20 cellular contexts compared by ENCODE assay signal in the genomic region with DNA sequence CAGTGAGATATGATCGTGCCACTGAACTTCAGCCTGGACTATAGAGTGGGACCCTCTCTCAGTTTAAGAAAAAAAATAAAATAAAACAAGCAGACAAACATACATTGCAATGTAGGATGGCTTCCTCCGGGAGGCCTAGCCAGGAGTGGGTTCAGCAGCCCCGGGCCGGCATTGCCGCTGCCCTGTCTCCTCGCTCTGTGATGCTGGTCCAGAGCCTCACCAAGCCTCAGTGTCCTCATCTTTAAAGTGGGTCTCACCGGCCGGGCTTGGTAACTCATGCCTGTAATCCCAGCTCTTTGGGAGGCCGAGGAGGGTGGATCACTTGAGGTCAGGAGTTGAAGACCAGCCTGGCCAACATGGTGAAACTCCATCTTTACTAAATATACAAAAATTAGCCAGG.
A peak's percentile ranks its signal among the peaks of the same experiment; 100 is the strongest.
DNase-seq lines count a peak whose midpoint lies in the region; ATAC-seq, FAIRE-seq and TF ChIP-seq lines count a peak whose summit lies in the region.
"Had no signal": no experiment of that assay in that cellular context is flagged by ENCODE, and none has a peak within 500 bp of the region (broad histone marks: within the 10 kb centered on the region; RNA-seq: fewer than 3 reads in every experiment).

No MANE protein-coding gene starts in this region.

- H3K27me3 ChIP-seq in GM23248 (replicated peaks; ENCODE audit: insufficient read depth) = no peaks in the 10 kb centered on the region
- no peaks in the 10 kb centered on the region for H3K27me3 ChIP-seq in ascending aorta
- H3K27me3 ChIP-seq in lung (ENCODE audit: control insufficient read depth, insufficient read depth) = no peaks in the 10 kb centered on the region
- H3K27me3 ChIP-seq in effector memory CD4-positive, alpha-beta T cell (replicated peaks; ENCODE audit: control insufficient read depth, insufficient read depth, low read length, poor library complexity, severe bottlenecking) = no peaks in the 10 kb centered on the region

- H2AFZ ChIP-seq in GM23248 = no peak overlapping the region

- no peaks in the 10 kb centered on the region for H3K79me2 ChIP-seq in GM23248 (ENCODE audit: insufficient read depth)

- FAIRE-seq in GM12891 (lab: Jason Lieb, UNC) = no peak

- no peak for TF ChIP-seq POLR2A in GM12891 (IDR thresholded peaks at IDR 0.05; ENCODE audit: low read depth, low read length)

- 95 to 97% methylated on average over 9 of the region's 9 CpGs for WGBS in GM23248 (ENCODE audit: low coverage in 1 of 2, low lambda C conversion rate in 2 of 2, missing lambda C conversion rate in 2 of 2), 2 experiments
- 95% methylated on average over 9 of the region's 9 CpGs for WGBS in lung, 2 donors

- H3K36me3 ChIP-seq in GM23248 (ENCODE audit: low read depth) (no peaks in the 10 kb centered on the region), ascending aorta (no peaks in the 10 kb centered on the region), lung (ENCODE audit: control insufficient read depth in 2 of 2, insufficient read depth in 2 of 2, low read length in 2 of 2) (no peaks in the 10 kb centered on the region)
- H3K36me3 ChIP-seq in effector memory CD4-positive, alpha-beta T cell (ENCODE audit: control insufficient read depth, insufficient read depth, low read length) = no peaks in the 10 kb centered on the region

- no peak for ATAC-seq in lung (ENCODE audit: insufficient read depth, low FRiP score)
- no peak for ATAC-seq in stimulated activated effector memory CD8-positive, alpha-beta T cell treated with anti-CD3 and anti-CD28 coated beads, Interleukin-12 subunit alpha, Interleukin-12 subunit beta, amount 100 ng/mL, for 72 hours
- ATAC-seq: activated CD4-positive, CD25-positive, alpha-beta regulatory T cell treated with anti-CD3 and anti-CD28 coated beads, Interleukin-2, amount 50 U/mL, for 24 hours; foreskin keratinocyte; Panc1; stimulated activated memory B cell treated with anti-CD40 and anti-IgM and Interleukin-4, amounts not matched to agents 10 μg/mL and 1 μg/mL and 100 μg/mL, for 72 hours had no signal

- intact Hi-C loops in ascending aorta (cut with DNase I) = loop anchor here (5.0 kb wide), 2 partner anchors 56 to 71 kb away; partner anchors contain the start of gene PTPRE

- H3K4me1 Mint-ChIP-seq in stimulated activated effector memory CD8-positive, alpha-beta T cell treated with anti-CD3 and anti-CD28 coated beads, Interleukin-12 subunit alpha, Interleukin-12 subunit beta, amount 100 ng/mL, for 72 hours = peaks cover 15% of the 10 kb centered on the region
- H3K4me1 Mint-ChIP-seq: stimulated activated memory B cell treated with anti-CD40 and anti-IgM and Interleukin-4, amounts not matched to agents 10 μg/mL and 1 μg/mL and 100 μg/mL, for 72 hours had no signal

- no peaks in the 10 kb centered on the region for H3K9me2 ChIP-seq in GM23248 (ENCODE audit: insufficient read depth)

- H3K4me1 ChIP-seq in GM23248 (ENCODE audit: insufficient read depth) (peaks cover 24% of the 10 kb centered on the region), ascending aorta (peaks cover 7 to 17% of the 10 kb centered on the region in 2 donors), lung (ENCODE audit: control insufficient read depth in 2 of 2, insufficient read depth in 2 of 2, low read length in 2 of 2) (peaks cover 23 to 26% of the 10 kb centered on the region in 2 donors)
- no peaks in the 10 kb centered on the region for H3K4me1 ChIP-seq in effector memory CD4-positive, alpha-beta T cell (ENCODE audit: control insufficient read depth, insufficient read depth, low read length, poor library complexity, severe bottlenecking)
- H3K4me1 ChIP-seq: foreskin keratinocyte had no signal

- peaks cover 6% of the 10 kb centered on the region for H3K9me3 Mint-ChIP-seq in stimulated activated effector memory CD8-positive, alpha-beta T cell treated with anti-CD3 and anti-CD28 coated beads, Interleukin-12 subunit alpha, Interleukin-12 subunit beta, amount 100 ng/mL, for 72 hours

- H4K20me1 ChIP-seq in GM23248 (ENCODE audit: insufficient read depth) = no peaks in the 10 kb centered on the region

- TF ChIP-seq CTCF in ascending aorta (IDR thresholded peaks at IDR 0.05) (no peak), lung (IDR thresholded peaks at IDR 0.05; ENCODE audit: control extremely low read depth, extremely low read depth) (no peak)

- H3K4me3 Mint-ChIP-seq in stimulated activated effector memory CD8-positive, alpha-beta T cell treated with anti-CD3 and anti-CD28 coated beads, Interleukin-12 subunit alpha, Interleukin-12 subunit beta, amount 100 ng/mL, for 72 hours = no peak overlapping the region
- H3K4me3 Mint-ChIP-seq: naive B cell; stimulated activated memory B cell treated with anti-CD40 and anti-IgM and Interleukin-4, amounts not matched to agents 10 μg/mL and 1 μg/mL and 100 μg/mL, for 72 hours had no signal

- H3K9ac ChIP-seq in GM23248 = no peak overlapping the region

- peak overlapping the region; percentile 35 for H3K27ac Mint-ChIP-seq in stimulated activated effector memory CD8-positive, alpha-beta T cell treated with anti-CD3 and anti-CD28 coated beads, Interleukin-12 subunit alpha, Interleukin-12 subunit beta, amount 100 ng/mL, for 72 hours
- H3K27ac Mint-ChIP-seq: stimulated activated memory B cell treated with anti-CD40 and anti-IgM and Interleukin-4, amounts not matched to agents 10 μg/mL and 1 μg/mL and 100 μg/mL, for 72 hours had no signal

- H3K27ac ChIP-seq in GM23248 = 0 out of 2 replicates have a peak overlapping the region, but pooled peaks have one; percentile 76
- H3K27ac ChIP-seq in ascending aorta = peak overlapping the region; percentile 74 to 75
- peak overlapping the region; percentile 5 to 29 for H3K27ac ChIP-seq in lung (ENCODE audit: low read depth in 1 of 2, low read length in 1 of 2)
- no peak overlapping the region for H3K27ac ChIP-seq in effector memory CD4-positive, alpha-beta T cell (ENCODE audit: insufficient read depth, low read length, poor library complexity, severe bottlenecking)
- H3K27ac ChIP-seq: foreskin keratinocyte had no signal

- H3K9me3 ChIP-seq in GM23248 (ENCODE audit: low read depth) (no peaks in the 10 kb centered on the region), ascending aorta (no peaks in the 10 kb centered on the region), lung (ENCODE audit: control insufficient read depth in 2 of 2, insufficient read depth in 1 of 2, low read length in 1 of 2) (no peaks in the 10 kb centered on the region)
- peaks cover 5% of the 10 kb centered on the region for H3K9me3 ChIP-seq in effector memory CD4-positive, alpha-beta T cell (ENCODE audit: control insufficient read depth, low read length)

- no peak overlapping the region for H3K4me2 ChIP-seq in GM23248 (ENCODE audit: unreplicated experiment)

- H3K4me3 ChIP-seq in GM23248 (no peak overlapping the region), ascending aorta (no peak overlapping the region), lung (no peak overlapping the region)
- no peak overlapping the region for H3K4me3 ChIP-seq in effector memory CD4-positive, alpha-beta T cell (ENCODE audit: insufficient read depth, low read depth, low read length, poor library complexity, severe bottlenecking)

- H3F3A ChIP-seq in GM23248 (ENCODE audit: insufficient read depth) = peaks cover 16% of the 10 kb centered on the region

- DNase-seq in GM23248 = no peak
- DNase-seq in ascending aorta (ENCODE audit: low spot score in 2 of 2) = peak in 1 of 2 donors; percentile 48
- DNase-seq in lung (ENCODE audit: low spot score) = no peak
- no peak for DNase-seq in stimulated activated effector memory CD8-positive, alpha-beta T cell treated with anti-CD3 and anti-CD28 coated beads, Interleukin-12 subunit alpha, Interleukin-12 subunit beta, amount 100 ng/mL, for 72 hours (ENCODE audit: low spot score in 2 of 2)
- DNase-seq in effector memory CD4-positive, alpha-beta T cell = no peak
- DNase-seq in stimulated activated CD4-positive, alpha-beta T cell treated with anti-CD3 and anti-CD28 coated beads, Interleukin-15, amount 100 ng/mL, for 24 hours = no peak
- DNase-seq in GM12891 (ENCODE audit: insufficient read length, low spot score) = no peak
- DNase-seq in G401 (ENCODE audit: low spot score) = no peak
- DNase-seq: activated gamma-delta T cell, amniotic stem cell, cerebellar nuclear complex, foreskin keratinocyte, H7, IMR-90, naive B cell, NCI-H1436 treated with DMSO at 0.1 percent for 48 hours, T1000 had no signal

- no peaks in the 10 kb centered on the region for H3K36me3 Mint-ChIP-seq in stimulated activated effector memory CD8-positive, alpha-beta T cell treated with anti-CD3 and anti-CD28 coated beads, Interleukin-12 subunit alpha, Interleukin-12 subunit beta, amount 100 ng/mL, for 72 hours
- H3K36me3 Mint-ChIP-seq: stimulated activated memory B cell treated with anti-CD40 and anti-IgM and Interleukin-4, amounts not matched to agents 10 μg/mL and 1 μg/mL and 100 μg/mL, for 72 hours had no signal

- in situ Hi-C loops in GM23248 (cut with MboI) = no loop called here
- in situ Hi-C loops in G401 (cut with HindIII; ENCODE audit: low sequenced_read_pairs) = no loop called here

TF ChIP-seq in GM12891, 5 proteins besides CTCF, POLR2A, EP300 and RAD21:
- TF ChIP-seq POU2F2 (IDR thresholded peaks at IDR 0.05; ENCODE audit: low read depth, low read length) (no peak), POLR2AphosphoS5 (IDR thresholded peaks at IDR 0.05; ENCODE audit: low read depth, low read length) (no peak), SPI1 (IDR thresholded peaks at IDR 0.05; ENCODE audit: low read depth, low read length) (no peak)
